ENCODE assay signal across 26 cellular contexts in the genomic region with DNA sequence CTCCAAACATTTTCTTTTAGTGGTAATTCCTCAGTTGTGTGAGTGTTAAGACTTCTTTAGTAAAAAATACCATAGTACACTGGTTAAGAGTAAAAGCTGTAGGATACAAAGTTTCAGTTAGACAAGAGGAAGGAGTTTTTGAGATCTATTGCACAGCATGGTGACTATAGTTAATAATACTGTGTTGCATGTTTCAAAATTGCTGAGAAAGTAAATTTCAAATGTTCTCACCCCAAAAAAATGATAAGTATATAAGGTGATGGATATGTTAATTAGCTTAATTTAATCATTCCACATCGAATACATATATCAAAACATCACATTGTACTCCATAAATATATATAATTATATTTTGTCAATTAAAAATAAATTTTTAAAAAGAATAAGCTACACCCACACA.
"Had no signal": no experiment of that assay in that cellular context is flagged by ENCODE, and none has a peak within 500 bp of the region (broad histone marks: within the 10 kb centered on the region; RNA-seq: fewer than 3 reads in every experiment).

No MANE protein-coding gene starts in this region.

- H3K4me2 ChIP-seq: neural progenitor cell had no signal

- H3K4me1 ChIP-seq: neural progenitor cell, parathyroid adenoma, psoas muscle, right lobe of liver, sigmoid colon, suprapubic skin, testis, tibial artery, transverse colon, upper lobe of right lung, vagina had no signal

- ATAC-seq: natural killer cell; psoas muscle; right cardiac atrium; right lobe of liver; stimulated activated effector memory CD8-positive, alpha-beta T cell treated with anti-CD3 and anti-CD28 coated beads, Interleukin-12 subunit alpha, Interleukin-12 subunit beta, amount 100 ng/mL, for 72 hours; stimulated activated naive CD8-positive, alpha-beta T cell treated with anti-CD3 and anti-CD28 coated beads, Interleukin-15, amount 100 ng/mL, for 72 hours; stimulated activated naive CD8-positive, alpha-beta T cell treated with anti-CD3 and anti-CD28 coated beads, Interleukin-15, Interleukin-2, amounts not matched to agents 100 U/mL and 50 U/mL, for 24 hours; upper lobe of right lung had no signal

- FAIRE-seq: small intestine had no signal

- H3K9ac ChIP-seq: neural progenitor cell, parathyroid adenoma had no signal

- DNase-seq: natural killer cell; occipital lobe; ovary; posterior cingulate gyrus; psoas muscle; right cardiac atrium; right lobe of liver; sigmoid colon; small intestine; stimulated activated CD4-positive, alpha-beta T cell treated with anti-CD3 and anti-CD28 coated beads, Interleukin-15, amount 100 ng/mL, for 24 hours; stimulated activated CD4-positive, alpha-beta T cell treated with anti-CD3 and anti-CD28 coated beads, Interleukin-2, amount 100 ng/mL, for 24 hours; stimulated activated CD4-positive, alpha-beta T cell treated with anti-CD3 and anti-CD28 coated beads, Interleukin-2, amount 100 ng/mL, for 48 hours; stimulated activated CD4-positive, alpha-beta T cell treated with anti-CD3 and anti-CD28 coated beads, Interleukin-4, amount 100 ng/mL, for 24 hours; stimulated activated naive CD4-positive, alpha-beta T cell; stimulated activated naive CD8-positive, alpha-beta T cell treated with anti-CD3 and anti-CD28 coated beads, Interleukin-15, amount 100 ng/mL, for 72 hours; stimulated activated naive CD8-positive, alpha-beta T cell treated with anti-CD3 and anti-CD28 coated beads, Interleukin-15, Interleukin-2, amounts not matched to agents 100 U/mL and 50 U/mL, for 24 hours; substantia nigra; testis; tibial artery; transverse colon; upper lobe of right lung had no signal

- H3K79me2 ChIP-seq: parathyroid adenoma had no signal

- H3K36me3 ChIP-seq: neural progenitor cell, ovary, right lobe of liver, sigmoid colon, suprapubic skin, tibial artery, transverse colon, upper lobe of right lung, vagina had no signal

- H3K27ac ChIP-seq: neural progenitor cell, ovary, parathyroid adenoma, psoas muscle, right lobe of liver, sigmoid colon, suprapubic skin, testis, tibial artery, transverse colon, upper lobe of right lung, vagina had no signal

- H3K4me3 ChIP-seq: neural progenitor cell, ovary, psoas muscle, right lobe of liver, sigmoid colon, suprapubic skin, testis, tibial artery, transverse colon, upper lobe of right lung, vagina had no signal

- H2AFZ ChIP-seq: neural progenitor cell, parathyroid adenoma had no signal

- H3K27me3 ChIP-seq: neural progenitor cell, ovary, right lobe of liver, sigmoid colon, suprapubic skin, testis, tibial artery, transverse colon, upper lobe of right lung, vagina had no signal

- H3K9me3 ChIP-seq: ovary, psoas muscle, sigmoid colon, suprapubic skin, testis, tibial artery, transverse colon, upper lobe of right lung, vagina had no signal
